In genomic region chr1:59418361-59418760, GRCh38 we compare ENCODE assay signal across 2 cellular contexts.
TF ChIP-seq lines count a peak whose summit lies in the region.

No MANE protein-coding gene starts in this region.

TF ChIP-seq in WTC11, 78 proteins besides CTCF, POLR2A, EP300 and RAD21 (continued from another document):
- TF ChIP-seq ZNF425 (CRISPR knock-in tag; conservative IDR thresholded peaks at IDR 0.05): no peak

TF ChIP-seq in HepG2, 621 proteins besides CTCF, POLR2A, EP300 and RAD21 (continued from another document):
- TF ChIP-seq CERS6 (CRISPR knock-in tag; IDR thresholded peaks at IDR 0.05) (no peak), MAZ (IDR thresholded peaks at IDR 0.05; ENCODE audit: borderline replicate concordance, low read depth, low read length) (no peak), MAZ (CRISPR knock-in tag; IDR thresholded peaks at IDR 0.05; ENCODE audit: low read depth) (no peak), TARDBP (CRISPR knock-in tag; IDR thresholded peaks at IDR 0.05) (no peak), PHB2 (IDR thresholded peaks at IDR 0.05; ENCODE audit: partially characterized antibody) (no peak), ZGPAT (CRISPR knock-in tag; IDR thresholded peaks at IDR 0.05) (no peak), IKZF5 (CRISPR knock-in tag; IDR thresholded peaks at IDR 0.05) (no peak), SIX1 (CRISPR knock-in tag; IDR thresholded peaks at IDR 0.05; ENCODE audit: borderline replicate concordance) (no peak), CHD4 (IDR thresholded peaks at IDR 0.05; ENCODE audit: borderline replicate concordance, low read length) (no peak), NFYC (CRISPR knock-in tag; IDR thresholded peaks at IDR 0.05) (no peak), ZNF354B (CRISPR knock-in tag; IDR thresholded peaks at IDR 0.05) (no peak), ZNF839 (CRISPR knock-in tag; IDR thresholded peaks at IDR 0.05; ENCODE audit: borderline replicate concordance) (no peak)
